ENCODE assay signal across 8 cellular contexts in genomic region chr16:56930516-56931252, GRCh38. TPM values are rescaled to one million over a fixed set of nuclear protein-coding genes. Genes with fewer than 3 reads are reported as not detected.
DNase-seq lines count a peak whose midpoint lies in the region; ATAC-seq and TF ChIP-seq lines count a peak whose summit lies in the region.

No MANE protein-coding gene starts in this region.

- H3K27ac ChIP-seq in dorsolateral prefrontal cortex: peak overlapping the region in 54 of 59 donors; percentile 53 to 100 (median 98)

- TF ChIP-seq CTCF in dorsolateral prefrontal cortex (IDR thresholded peaks at IDR 0.05 in 54 of 56, conservative IDR thresholded peaks at IDR 0.05 in 2 of 56; ENCODE audit: low read depth in 1 of 56, partially characterized antibody in 56 of 56): no peak

- H3K4me3 ChIP-seq in dorsolateral prefrontal cortex: peak overlapping the region in 28 of 59 donors; percentile 79 to 100 (median 99)

- peak; percentile 0 for ATAC-seq in GM21515 (IDR thresholded peaks at IDR 0.05; ENCODE audit: unreplicated experiment)
- peak; percentile 1 for ATAC-seq in sciatic nerve
- no peak for ATAC-seq in GM18502 (IDR thresholded peaks at IDR 0.05; ENCODE audit: poor library complexity, unreplicated experiment)
- ATAC-seq in HG03342 (IDR thresholded peaks at IDR 0.05; ENCODE audit: unreplicated experiment): no peak
- ATAC-seq in HG03108 (IDR thresholded peaks at IDR 0.05; ENCODE audit: unreplicated experiment): no peak

- DNase-seq in NCI-H510A treated with DMSO at 0.1 percent for 48 hours (lab: John Stamatoyannopoulos, UW) (peak; percentile 70), dorsolateral prefrontal cortex (no peak), sciatic nerve (ENCODE audit: low spot score) (no peak), NCI-H1048 (lab: John Stamatoyannopoulos, UW) (no peak)

- H3K27me3 ChIP-seq in dorsolateral prefrontal cortex: no peaks in the 10 kb centered on the region

- intact Hi-C loops in dorsolateral prefrontal cortex (cut with DNase I): loop anchor here (2.0 to 10.0 kb wide), 4 partner anchors 58 to 257 kb away; partner anchors contain the start of genes SLC12A3 (in 2 of the 2), NLRC5 (in 1 of the 2), PSME3IP1 (in 1 of the 2) and RSPRY1 (in 1 of the 2)
- intact Hi-C loops in sciatic nerve (cut with DNase I): no loop called here

RNA-seq across cellular contexts. Expression of gene HERPUD1, which starts 1.3 kb away (rescaled TPM):
- total RNA-seq in dorsolateral prefrontal cortex: 100 to 1,000 TPM in 100 of 120 experiments, 10 to 100 TPM in 20; 76.8 to 213 (median 118) TPM
- 150 TPM for total RNA-seq in sciatic nerve

RNA-seq across cellular contexts. Expression of gene CETP, which starts 31.1 kb away (rescaled TPM):
- 1 to 10 TPM in 4 of 120 experiments, under 1 TPM in 40, not detected in 76; 0.23 to 1.6 (median 0.50) TPM for total RNA-seq in dorsolateral prefrontal cortex
- total RNA-seq in sciatic nerve: 8.2 TPM

RNA-seq across cellular contexts. Expression of gene NLRC5, which starts 58.7 kb away (rescaled TPM):
- total RNA-seq in dorsolateral prefrontal cortex (10 to 100 TPM in 103 of 120 experiments, 1 to 10 TPM in 17; 6.0 to 50.1 (median 15.6) TPM), sciatic nerve (60.1 TPM)

Comparison
In these comparisons a context has a peak if more than half of its experiments do, and no peak if none do; other contexts are left out.
1. ATAC-seq: peak in GM21515 (single experiment) and sciatic nerve (single experiment); none in GM18502 (single experiment), HG03342 (single experiment) and HG03108 (single experiment).